Comparison of ENCODE assay signal across 8 cellular contexts in the genomic region with DNA sequence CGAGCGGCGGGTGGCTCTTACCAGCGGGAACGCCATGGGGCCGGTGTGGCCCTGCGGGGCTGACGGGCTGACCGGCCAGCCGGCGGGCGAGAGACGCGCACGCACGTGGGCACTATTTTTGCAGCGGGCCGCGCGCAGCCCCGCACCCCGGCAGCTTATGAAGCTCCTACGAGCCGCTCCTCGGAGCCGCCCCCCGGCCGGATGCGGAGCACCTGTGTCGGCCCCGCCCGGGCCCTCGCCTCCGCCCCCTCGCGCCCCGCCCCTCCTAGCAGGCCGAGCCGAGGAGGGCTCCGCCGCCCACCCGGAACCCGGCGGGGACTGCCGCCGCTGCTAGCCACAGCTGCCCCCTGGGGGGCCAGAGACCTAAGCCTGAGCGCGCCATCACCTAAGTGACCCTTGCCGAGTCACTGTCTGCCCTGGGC. TPM values are rescaled to one million over a fixed set of nuclear protein-coding genes. Genes with fewer than 3 reads are reported as not detected.
DNase-seq lines count a peak whose midpoint lies in the region; ATAC-seq and TF ChIP-seq lines count a peak whose summit lies in the region.

No MANE protein-coding gene starts in this region.

- H3K27ac Mint-ChIP-seq in T-helper 17 cell (no peak overlapping the region), chondrocyte (ENCODE audit: unreplicated experiment) (no peak overlapping the region)

- no peak overlapping the region for H3K9ac ChIP-seq in mucosa of rectum (ENCODE audit: low read depth in 1 of 2, low read length in 2 of 2)

- no peaks in the 10 kb centered on the region for H3K9me3 Mint-ChIP-seq in chondrocyte (ENCODE audit: low read depth)

- no peaks in the 10 kb centered on the region for H3K36me3 ChIP-seq in mucosa of rectum (ENCODE audit: control insufficient read depth in 2 of 2, insufficient read depth in 2 of 2, low read length in 2 of 2)

- peaks cover 6% of the 10 kb centered on the region for H3K36me3 Mint-ChIP-seq in T-helper 17 cell (ENCODE audit: low read depth)
- H3K36me3 Mint-ChIP-seq in chondrocyte (ENCODE audit: low read depth) = no peaks in the 10 kb centered on the region

- TF ChIP-seq CTCF in chondrocyte (IDR thresholded peaks at IDR 0.05) = no peak

- peaks cover 65% of the 10 kb centered on the region for H3K27me3 Mint-ChIP-seq in T-helper 17 cell
- peaks cover 46% of the 10 kb centered on the region for H3K27me3 Mint-ChIP-seq in chondrocyte (ENCODE audit: low read depth)

- H3K4me1 Mint-ChIP-seq in T-helper 17 cell (peaks cover 11% of the 10 kb centered on the region), chondrocyte (ENCODE audit: low read depth) (peaks cover 9% of the 10 kb centered on the region)

- peaks cover 12 to 14% of the 10 kb centered on the region in 2 donors for H3K27me3 ChIP-seq in mucosa of rectum (ENCODE audit: control insufficient read depth in 2 of 2, insufficient read depth in 2 of 2, low read length in 2 of 2)

- DNase-seq in T-helper 17 cell (peak in 2 of 3 donors; percentile 20 to 23), chondrocyte (ENCODE audit: low spot score) (no peak), NCI-H1048 (lab: John Stamatoyannopoulos, UW) (no peak), SHP77 (lab: John Stamatoyannopoulos, UW) (no peak)
- peak in 5 of 6 experiments; percentile 18 to 28 (median 22) for DNase-seq in stimulated activated naive CD4-positive, alpha-beta T cell (lab: John Stamatoyannopoulos, UW)

- no peak overlapping the region for H3K27ac ChIP-seq in mucosa of rectum (ENCODE audit: low read depth in 2 of 2, low read length in 2 of 2)

- H3K4me3 Mint-ChIP-seq in T-helper 17 cell (peak overlapping the region; percentile 80), chondrocyte (ENCODE audit: unreplicated experiment) (peak overlapping the region; percentile 56)

- H3K4me3 ChIP-seq in mucosa of rectum (ENCODE audit: low read length in 2 of 2) = peak overlapping the region; percentile 31

- peaks cover 0 to 3% of the 10 kb centered on the region in 2 donors for H3K4me1 ChIP-seq in mucosa of rectum (ENCODE audit: control insufficient read depth in 2 of 2, insufficient read depth in 2 of 2, low read length in 2 of 2)

- ATAC-seq in GM18909 (IDR thresholded peaks at IDR 0.05; ENCODE audit: poor library complexity, unreplicated experiment) (peak; percentile 33), T-helper 17 cell (peak; percentile 72), HG03039 (IDR thresholded peaks at IDR 0.05; ENCODE audit: unreplicated experiment) (no peak)

- no peaks in the 10 kb centered on the region for H3K9me3 ChIP-seq in T-helper 17 cell (ENCODE audit: control insufficient read depth, low read length, poor library complexity, severe bottlenecking)
- H3K9me3 ChIP-seq in mucosa of rectum (ENCODE audit: control insufficient read depth in 2 of 2, low read length in 2 of 2) = no peaks in the 10 kb centered on the region

RNA-seq across cellular contexts. Expression of gene CPEB1, which starts 0.7 kb away (rescaled TPM):
- under 1 TPM; 0.32 to 0.50 TPM for total RNA-seq in T-helper 17 cell
- 0.17 to 2.7 TPM (median 2.2 TPM) in 3 replicates for total RNA-seq in chondrocyte

Comparison
In these comparisons a context has a peak if more than half of its experiments do, and no peak if none do; other contexts are left out.
1. DNase-seq: peak in T-helper 17 cell (2 of 3) and stimulated activated naive CD4-positive, alpha-beta T cell (5 of 6); none in chondrocyte (single experiment), NCI-H1048 (single experiment) and SHP77 (0 of 2).